Comparison of ENCODE assay signal across 7 cellular contexts in the genomic region with DNA sequence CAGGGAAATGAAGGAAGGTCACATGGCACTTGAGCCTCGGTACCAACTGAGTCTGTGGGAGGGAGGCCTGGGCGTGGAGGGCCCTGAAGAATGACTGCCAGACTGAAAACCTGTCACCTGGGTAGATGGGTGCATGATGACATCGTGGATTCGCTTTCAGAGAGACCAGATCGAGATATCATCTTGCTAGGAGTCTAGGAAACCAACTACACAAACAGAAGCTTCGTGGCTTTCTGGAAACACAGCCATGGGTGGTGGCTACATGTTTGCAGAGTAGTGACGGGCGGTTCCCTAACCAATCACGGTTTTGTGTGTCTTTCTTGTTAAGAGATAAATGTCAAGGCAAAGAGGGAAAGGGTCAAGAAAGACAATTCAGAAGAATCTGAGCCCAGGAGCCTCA.
DNase-seq lines count a peak whose midpoint lies in the region; ATAC-seq lines count a peak whose summit lies in the region.

No MANE protein-coding gene starts in this region.

- peaks cover 33% of the 10 kb centered on the region for H3K4me1 Mint-ChIP-seq in activated naive CD8-positive, alpha-beta T cell treated with anti-CD3 and anti-CD28 coated beads, Interleukin-2, amount 10 ng/mL, durations not matched to agents 7 days and 5 days

- H3K27ac Mint-ChIP-seq in activated naive CD8-positive, alpha-beta T cell treated with anti-CD3 and anti-CD28 coated beads, Interleukin-2, amount 10 ng/mL, durations not matched to agents 7 days and 5 days, result peak overlapping the region; percentile 72

- H3K36me3 Mint-ChIP-seq in activated naive CD8-positive, alpha-beta T cell treated with anti-CD3 and anti-CD28 coated beads, Interleukin-2, amount 10 ng/mL, durations not matched to agents 7 days and 5 days, result peaks cover 26% of the 10 kb centered on the region

- peak; percentile 53 for ATAC-seq in GM21526 (IDR thresholded peaks at IDR 0.05; ENCODE audit: low FRiP score, unreplicated experiment)
- peak; percentile 17 for ATAC-seq in HG03575 (IDR thresholded peaks at IDR 0.05; ENCODE audit: extremely low read depth, insufficient number of reproducible peaks, low FRiP score, unreplicated experiment)
- peak; percentile 72 for ATAC-seq in activated naive CD8-positive, alpha-beta T cell treated with anti-CD3 and anti-CD28 coated beads, Interleukin-2, amount 10 ng/mL, durations not matched to agents 7 days and 5 days (ENCODE audit: low read depth)
- ATAC-seq in left cardiac atrium, result no peak

- H3K4me3 Mint-ChIP-seq in activated naive CD8-positive, alpha-beta T cell treated with anti-CD3 and anti-CD28 coated beads, Interleukin-2, amount 10 ng/mL, durations not matched to agents 7 days and 5 days, result peak overlapping the region; percentile 10

- POLR2A ChIA-PET in activated naive CD8-positive, alpha-beta T cell treated with anti-CD3 and anti-CD28 coated beads, Interleukin-2, amount 10 ng/mL, durations not matched to agents 7 days and 5 days (lab: Charles Lee), result no interaction called here

- H3K27me3 Mint-ChIP-seq in activated naive CD8-positive, alpha-beta T cell treated with anti-CD3 and anti-CD28 coated beads, Interleukin-2, amount 10 ng/mL, durations not matched to agents 7 days and 5 days, result no peaks in the 10 kb centered on the region

- DNase-seq in activated naive CD8-positive, alpha-beta T cell treated with anti-CD3 and anti-CD28 coated beads, Interleukin-2, amount 10 ng/mL, durations not matched to agents 7 days and 5 days, result no peak
- DNase-seq in stimulated activated naive CD4-positive, alpha-beta T cell (lab: John Stamatoyannopoulos, UW), result peak in 4 of 6 experiments; percentile 15 to 52 (median 25)
- DNase-seq in GF-D8 (lab: John Stamatoyannopoulos, UW), result no peak
- no peak for DNase-seq in OCI-M2 (lab: John Stamatoyannopoulos, UW; ENCODE audit: unreplicated experiment)
- DNase-seq in left cardiac atrium, result no peak

- intact Hi-C loops in left cardiac atrium (cut with DNase I), result no loop called here

- H3K9me3 Mint-ChIP-seq in activated naive CD8-positive, alpha-beta T cell treated with anti-CD3 and anti-CD28 coated beads, Interleukin-2, amount 10 ng/mL, durations not matched to agents 7 days and 5 days, result peaks cover 16% of the 10 kb centered on the region

Comparison
In these comparisons a context has a peak if more than half of its experiments do, and no peak if none do; other contexts are left out.
1. ATAC-seq: peak in GM21526 (single experiment), HG03575 (single experiment) and activated naive CD8-positive, alpha-beta T cell treated with anti-CD3 and anti-CD28 coated beads, Interleukin-2, amount 10 ng/mL, durations not matched to agents 7 days and 5 days (single experiment); none in left cardiac atrium (0 of 2).
2. DNase-seq: peak in stimulated activated naive CD4-positive, alpha-beta T cell (4 of 6); none in activated naive CD8-positive, alpha-beta T cell treated with anti-CD3 and anti-CD28 coated beads, Interleukin-2, amount 10 ng/mL, durations not matched to agents 7 days and 5 days (single experiment), GF-D8 (single experiment), OCI-M2 (single experiment) and left cardiac atrium (single experiment).